In genomic region chr22:26428515-26429457, GRCh38 we compare ENCODE assay signal across 8 cellular contexts. TPM values are rescaled to one million over a fixed set of nuclear protein-coding genes. Genes with fewer than 3 reads are reported as not detected.
DNase-seq lines count a peak whose midpoint lies in the region; FAIRE-seq and TF ChIP-seq lines count a peak whose summit lies in the region.

Gene ASPHD2, plus strand, starts transcription at chr22:26429260. Its CDS starts 4,356 bp downstream, at chr22:26433616.

- H3K27me3 Mint-ChIP-seq in HFFc6 (ENCODE audit: insufficient read depth): peaks cover 9% of the 10 kb centered on the region

- peak; percentile 77 for DNase-seq in GM12891 (ENCODE audit: insufficient read length, low spot score)
- peak; percentile 52 for DNase-seq in HFFc6
- peak; percentile 73 for DNase-seq in NB4 (ENCODE audit: low read depth)
- peak; percentile 65 to 91 (median 75) for DNase-seq in T-helper 2 cell
- DNase-seq in amygdala (lab: John Stamatoyannopoulos, UW): peak in 40 of 56 donors; percentile 23 to 75 (median 52)
- DNase-seq in hippocampal formation (lab: John Stamatoyannopoulos, UW): peak; percentile 44 to 61
- DNase-seq in retinal pigment epithelial cell (ENCODE audit: low read depth): no peak
- DNase-seq in OCI-M2 (lab: John Stamatoyannopoulos, UW; ENCODE audit: unreplicated experiment): no peak

- H3K9me3 Mint-ChIP-seq in HFFc6: no peaks in the 10 kb centered on the region

- peak; percentile 91 for FAIRE-seq in GM12891 (lab: Jason Lieb, UNC)

- H3K4me3 ChIP-seq in NB4 (ENCODE audit: low read depth, low read length) (peak within 1 kb of the TSS; percentile 71), retinal pigment epithelial cell (ENCODE audit: low read length) (peak within 1 kb of the TSS; percentile 74)

- no peak for TF ChIP-seq POLR2A in GM12891 (IDR thresholded peaks at IDR 0.05; ENCODE audit: low read depth, low read length)
- peak; percentile 32 for TF ChIP-seq POLR2A in NB4 (IDR thresholded peaks at IDR 0.05; ENCODE audit: extremely low read depth, insufficient read length)

- H3K4me1 Mint-ChIP-seq in HFFc6 (ENCODE audit: low read depth): peaks cover 17% of the 10 kb centered on the region

- no peak for TF ChIP-seq CTCF in HFFc6 (IDR thresholded peaks at IDR 0.05)
- no peak for TF ChIP-seq CTCF in NB4 (IDR thresholded peaks at IDR 0.05; ENCODE audit: low read depth, low read length)
- no peak for TF ChIP-seq CTCF in retinal pigment epithelial cell (conservative IDR thresholded peaks at IDR 0.05; ENCODE audit: low read depth, low read length)

- H3K4me3 Mint-ChIP-seq in HFFc6: peak within 1 kb of the TSS; percentile 96

- H3K36me3 Mint-ChIP-seq in HFFc6 (ENCODE audit: low read depth): no peaks in the 10 kb centered on the region

- peak within 1 kb of the TSS; percentile 82 for H3K27ac Mint-ChIP-seq in HFFc6

TF ChIP-seq in GM12891, 5 proteins besides CTCF, POLR2A, EP300 and RAD21:
- TF ChIP-seq PAX5 (IDR thresholded peaks at IDR 0.05; ENCODE audit: insufficient read depth, low read length, severe bottlenecking): no peak
- TF ChIP-seq SPI1 (IDR thresholded peaks at IDR 0.05; ENCODE audit: low read depth, low read length): peak; percentile 97

RNA-seq across cellular contexts. Expression of gene ASPHD2, which starts in this region (rescaled TPM):
- polyA plus RNA-seq in GM12891 (2012; ENCODE audit: low read depth, missing spikeins): 2.7 TPM
- 1 to 10 TPM in 5 of 6 experiments, under 1 TPM in 1; 0.85 to 2.3 (median 1.3) TPM for total RNA-seq in HFFc6 (2021; fragmentation: NEBNext Ultra II Directional; extraction: Animal tissue kit (Norgen Biotek cat#: 25700))

Comparison
In these comparisons a context has a peak if more than half of its experiments do, and no peak if none do; other contexts are left out.
1. DNase-seq: peak in GM12891 (single experiment), HFFc6 (single experiment), NB4 (single experiment), T-helper 2 cell (5 of 5), amygdala (40 of 56) and hippocampal formation (2 of 2); none in retinal pigment epithelial cell (single experiment) and OCI-M2 (single experiment).